21 cellular contexts compared by ENCODE assay signal in genomic region chr12:50527086-50527726, GRCh38. TPM values are rescaled to one million over a fixed set of nuclear protein-coding genes. Genes with fewer than 3 reads are reported as not detected.
DNase-seq lines count a peak whose midpoint lies in the region; ATAC-seq, FAIRE-seq and TF ChIP-seq lines count a peak whose summit lies in the region.
"Had no signal": no experiment of that assay in that cellular context is flagged by ENCODE, and none has a peak within 500 bp of the region (broad histone marks: within the 10 kb centered on the region; RNA-seq: fewer than 3 reads in every experiment).

No MANE protein-coding gene starts in this region.

- no peaks in the 10 kb centered on the region for H4K20me1 ChIP-seq in HepG2 (ENCODE audit: insufficient read depth, low read length)

- 28% methylated on average over 8 of the region's 8 CpGs for WGBS in HepG2 (ENCODE audit: low lambda C conversion rate)

- peak overlapping the region; percentile 41 for H3K27ac Mint-ChIP-seq in activated T-cell treated with anti-CD3 and anti-CD28 coated beads, Interleukin-2, amount 50 U/mL, for 72 hours
- H3K27ac Mint-ChIP-seq in T-helper 17 cell, result peak overlapping the region; percentile 84

- BruUV-seq in HepG2 (replicated peaks; lab: Mats Ljungman, UMichigan), result TSS peak; percentile 51

- peak; percentile 94 for FAIRE-seq in HepG2 (lab: Jason Lieb, UNC)
- FAIRE-seq: TTC549 had no signal

- H3K4me3 Mint-ChIP-seq in activated T-cell treated with anti-CD3 and anti-CD28 coated beads, Interleukin-2, amount 50 U/mL, for 72 hours, result no peak overlapping the region
- H3K4me3 Mint-ChIP-seq in T-helper 17 cell, result no peak overlapping the region
- H3K4me3 Mint-ChIP-seq: activated T-cell treated with anti-CD3 and anti-CD28 coated beads, Interleukin-2, amount 50 U/mL, for 4 hours; nephron had no signal

- no peaks in the 10 kb centered on the region for H3K27me3 ChIP-seq in HepG2 (ENCODE audit: control insufficient read depth in 1 of 2, insufficient read depth in 2 of 2, low read length in 2 of 2)
- H3K27me3 ChIP-seq: BLaER1 treated with 17β-estradiol and CSF1 and Interleukin-3, amounts not matched to agents 10 nM and 100 nM; upper lobe of left lung had no signal

- intact Hi-C loops in HepG2 (cut with micrococcal nuclease; ENCODE audit: unreplicated experiment) (loop anchor here (2.0 kb wide), 1 partner anchor 18 kb away; no protein-coding TSS in a partner anchor), cardiac septum (cut with DNase I) (no loop called here)

- 0 out of 5 replicates have a peak, but pooled peaks cover 0 to 4% of the 10 kb centered on the region in 2 experiments for H3K36me3 ChIP-seq in HepG2 (replicated peaks in 1 of 2; ENCODE audit: control insufficient read depth in 1 of 2, insufficient read depth in 2 of 2, low read length in 2 of 2)
- H3K36me3 ChIP-seq: upper lobe of left lung had no signal

- TF ChIP-seq EP300 in HepG2 (IDR thresholded peaks at IDR 0.05; ENCODE audit: low read depth in 2 of 2, low read length in 2 of 2) (peak; percentile 87 to 99; a peak in 3 of 4 replicates), HepG2 (CRISPR knock-in tag; IDR thresholded peaks at IDR 0.05; ENCODE audit: borderline replicate concordance) (peak; percentile 94)

- H3K4me1 ChIP-seq in HepG2 (ENCODE audit: insufficient read depth, low read length), result peaks cover 95% of the 10 kb centered on the region

- H3K9me3 ChIP-seq in T-helper 17 cell (ENCODE audit: control insufficient read depth, low read length, poor library complexity, severe bottlenecking), result no peaks in the 10 kb centered on the region
- H3K9me3 ChIP-seq in HepG2 (ENCODE audit: low read length), result no peaks in the 10 kb centered on the region
- H3K9me3 ChIP-seq: upper lobe of left lung had no signal

- H3K79me2 ChIP-seq in HepG2 (ENCODE audit: insufficient read depth, low read length), result peaks cover 85% of the 10 kb centered on the region

- no peaks in the 10 kb centered on the region for H3K9me3 Mint-ChIP-seq in activated T-cell treated with anti-CD3 and anti-CD28 coated beads, Interleukin-2, amount 50 U/mL, for 72 hours
- H3K9me3 Mint-ChIP-seq: activated T-cell treated with anti-CD3 and anti-CD28 coated beads, Interleukin-2, amount 50 U/mL, for 4 hours had no signal

- ATAC-seq in activated T-cell treated with anti-CD3 and anti-CD28 coated beads, Interleukin-2, amount 50 U/mL, for 72 hours (replicated peaks in 1 of 2), result no peak
- ATAC-seq in T-helper 17 cell (no peak), HepG2 (peak; percentile 94), HG03039 (IDR thresholded peaks at IDR 0.05; ENCODE audit: unreplicated experiment) (no peak)
- ATAC-seq: activated T-cell treated with anti-CD3 and anti-CD28 coated beads, Interleukin-2, amount 50 U/mL, for 4 hours had no signal

- no peak overlapping the region for H2AFZ ChIP-seq in HepG2 (ENCODE audit: low read length)

- H3K9ac ChIP-seq in HepG2 (ENCODE audit: insufficient read depth, low read depth, low read length), result peak overlapping the region; percentile 83
- H3K9ac ChIP-seq: BLaER1 treated with 17β-estradiol and CSF1 and Interleukin-3, amounts not matched to agents 10 nM and 100 nM had no signal

- TF ChIP-seq RAD21 in HepG2 (CRISPR knock-in tag; IDR thresholded peaks at IDR 0.05), result 0 out of 2 replicates have a peak, but pooled peaks have one; percentile 4

- TF ChIP-seq CTCF in HepG2 (CRISPR knock-in tag; IDR thresholded peaks at IDR 0.05), result no peak

- TF ChIP-seq POLR2A in HepG2 (IDR thresholded peaks at IDR 0.05; ENCODE audit: insufficient read depth in 1 of 2, low read depth in 2 of 2, low read length in 2 of 2), result no peak

- in situ Hi-C loops in HepG2 (cut with HindIII; ENCODE audit: extremely low pct_ligation_motif_present, low pct_unique_long_range_greater_than_20kb) (no loop called here), KBM-7 (cut with MboI; ENCODE audit: low pct_unique_long_range_greater_than_20kb, low sequenced_read_pairs) (no loop called here)

- no peak for DNase-seq in activated T-cell treated with anti-CD3 and anti-CD28 coated beads, Interleukin-2, amount 50 U/mL, for 72 hours
- no peak for DNase-seq in activated T-cell treated with anti-CD3 and anti-CD28 coated beads for 4 hours
- no peak for DNase-seq in T-helper 17 cell
- peak; percentile 99 for DNase-seq in HepG2 (ENCODE audit: low spot score)
- DNase-seq in hippocampal formation (lab: John Stamatoyannopoulos, UW), result no peak
- no peak for DNase-seq in cardiac septum (ENCODE audit: low spot score)
- DNase-seq in KBM-7, result no peak
- DNase-seq: activated CD4-positive, alpha-beta T cell treated with anti-CD3 and anti-CD28 coated beads for 1 hour; activated naive CD4-positive, alpha-beta T cell treated with Interleukin-2 at 50 U/mL for 16 hours; activated T-cell treated with anti-CD3 and anti-CD28 coated beads, Interleukin-2, amount 50 U/mL, for 4 hours; DND-41; NCI-H187 treated with DMSO at 0.1 percent for 48 hours; NCI-H748 treated with DMSO at 0.1 percent for 48 hours; stimulated activated CD4-positive, alpha-beta T cell treated with anti-CD3 and anti-CD28 coated beads, Interleukin-1b, Interleukin-23, amount 100 ng/mL, for 48 hours had no signal

- CTCF ChIA-PET in HepG2 (lab: Yijun Ruan, JAX; ENCODE audit: low intra/inter-chr PET ratio, low total read pairs), result interaction anchor here (0.6 kb wide), 1 partner anchor 41 kb away, joined by 3 read pairs; no protein-coding TSS in a partner anchor

- H3K4me1 Mint-ChIP-seq in activated T-cell treated with anti-CD3 and anti-CD28 coated beads, Interleukin-2, amount 50 U/mL, for 72 hours (ENCODE audit: low read depth), result peaks cover 39% of the 10 kb centered on the region
- peaks cover 27% of the 10 kb centered on the region for H3K4me1 Mint-ChIP-seq in T-helper 17 cell

- peaks cover 2 to 7% of the 10 kb centered on the region in 2 donors for H3K36me3 Mint-ChIP-seq in activated T-cell treated with anti-CD3 and anti-CD28 coated beads, Interleukin-2, amount 50 U/mL, for 72 hours (ENCODE audit: insufficient read depth in 2 of 2)
- peaks cover 3% of the 10 kb centered on the region for H3K36me3 Mint-ChIP-seq in T-helper 17 cell (ENCODE audit: low read depth)

- POLR2A ChIA-PET in HepG2 (lab: Yijun Ruan, JAX), result interaction anchor here (0.7 kb wide), 1 partner anchor 1498 kb away, joined by 3 read pairs; no protein-coding TSS in a partner anchor

- H3K4me2 ChIP-seq in HepG2 (ENCODE audit: low read depth, low read length), result peak overlapping the region; percentile 79
- H3K4me2 ChIP-seq: smooth muscle cell had no signal

- H3K4me3 ChIP-seq in HepG2 (replicated peaks in 1 of 3; ENCODE audit: insufficient read depth in 1 of 3, low read depth in 2 of 3, low read length in 3 of 3), result peak overlapping the region in 2 of 3 experiments; percentile 20 to 48; a peak in 2 of 6 replicates
- H3K4me3 ChIP-seq: BLaER1 treated with 17β-estradiol and CSF1 and Interleukin-3, amounts not matched to agents 10 nM and 100 nM; smooth muscle cell; upper lobe of left lung had no signal

- peak overlapping the region; percentile 99 for H3K27ac ChIP-seq in HepG2 (ENCODE audit: extremely low read length, insufficient read depth, low read length)
- H3K27ac ChIP-seq: RWPE1, upper lobe of left lung had no signal

- no peaks in the 10 kb centered on the region for H3K27me3 Mint-ChIP-seq in activated T-cell treated with anti-CD3 and anti-CD28 coated beads, Interleukin-2, amount 50 U/mL, for 72 hours (ENCODE audit: low read depth)
- no peaks in the 10 kb centered on the region for H3K27me3 Mint-ChIP-seq in T-helper 17 cell

TF ChIP-seq in HepG2, 621 proteins besides CTCF, POLR2A, EP300 and RAD21 (continues in another document):
- TF ChIP-seq HCFC1 (IDR thresholded peaks at IDR 0.05; ENCODE audit: low read depth, low read length) (0 out of 2 replicates have a peak, but pooled peaks have one; percentile 25), ZIK1 (CRISPR knock-in tag; IDR thresholded peaks at IDR 0.05; ENCODE audit: borderline replicate concordance, low read depth) (no peak)

RNA-seq across cellular contexts. Expression of gene DIP2B, which starts 22.4 kb away (rescaled TPM):
- 10 to 100 TPM; 25.4 to 28.1 TPM for total RNA-seq in activated T-cell treated with anti-CD3 and anti-CD28 coated beads, Interleukin-2, amount 50 U/mL, for 72 hours
- 10 to 100 TPM; 22.8 to 31.0 TPM for total RNA-seq in T-helper 17 cell
- total RNA-seq in HepG2 (2016; rRNA removed; fragmentation: Illumina TruSeq; extraction: Trizol), result 35.8 and 52.4 TPM in 2 replicates
- 7.9 and 8.0 TPM in 2 replicates for total RNA-seq in HepG2 (2016; cell fraction: cytosol; rRNA removed; fragmentation: Illumina TruSeq; extraction: Trizol; ENCODE audit: low read depth)
- total RNA-seq in HepG2 (2016; cell fraction: insoluble cytoplasmic fraction; rRNA removed; fragmentation: Illumina TruSeq; extraction: Trizol), result 36.4 and 48.2 TPM in 2 replicates
- total RNA-seq in HepG2 (2016; cell fraction: membrane; rRNA removed; fragmentation: Illumina TruSeq; extraction: Trizol), result 13.9 and 15.2 TPM in 2 replicates
- 36.6 and 40.2 TPM in 2 replicates for total RNA-seq in HepG2 (2016; cell fraction: nucleus; rRNA removed; fragmentation: Illumina TruSeq; extraction: Trizol)
- polyA plus RNA-seq in HepG2 (2011; rRNA removed), result 28.6 and 32.1 TPM in 2 replicates
- polyA plus RNA-seq in HepG2 (2011; cell fraction: cytosol; rRNA removed), result 23.1 and 27.1 TPM in 2 replicates
- 29.8 and 33.8 TPM in 2 replicates for polyA plus RNA-seq in HepG2 (2011; cell fraction: nucleus; rRNA removed)
- polyA plus RNA-seq in HepG2 (2012), result 19.5 and 22.8 TPM in 2 replicates
- polyA plus RNA-seq in HepG2 (2016; cell fraction: cytosol; fragmentation: Illumina TruSeq; extraction: Trizol; ENCODE audit: low read depth), result 0.80 and 0.85 TPM in 2 replicates
- 29.6 and 31.2 TPM in 2 replicates for polyA plus RNA-seq in HepG2 (2016; cell fraction: insoluble cytoplasmic fraction; fragmentation: Illumina TruSeq; extraction: Trizol; ENCODE audit: low read depth)
- 2.8 and 3.7 TPM in 2 replicates for polyA plus RNA-seq in HepG2 (2016; cell fraction: membrane; fragmentation: Illumina TruSeq; extraction: Trizol; ENCODE audit: low read depth)
- 29.3 and 32.4 TPM in 2 replicates for polyA plus RNA-seq in HepG2 (2016; cell fraction: nucleus; fragmentation: Illumina TruSeq; extraction: Trizol; ENCODE audit: insufficient read depth, low read depth)
- 63.8 and 156 TPM in 2 replicates for polyA minus RNA-seq in HepG2 (2011; rRNA and poly(A)+ RNA removed; ENCODE audit: low replicate concordance)
- polyA minus RNA-seq in HepG2 (2011; cell fraction: cytosol; rRNA and poly(A)+ RNA removed), result 51.0 and 54.1 TPM in 2 replicates
- polyA minus RNA-seq in HepG2 (2011; cell fraction: nucleus; rRNA and poly(A)+ RNA removed), result 58.8 and 79.2 TPM in 2 replicates
- 16.5 TPM for total RNA-seq in cardiac septum
